In the genomic region with DNA sequence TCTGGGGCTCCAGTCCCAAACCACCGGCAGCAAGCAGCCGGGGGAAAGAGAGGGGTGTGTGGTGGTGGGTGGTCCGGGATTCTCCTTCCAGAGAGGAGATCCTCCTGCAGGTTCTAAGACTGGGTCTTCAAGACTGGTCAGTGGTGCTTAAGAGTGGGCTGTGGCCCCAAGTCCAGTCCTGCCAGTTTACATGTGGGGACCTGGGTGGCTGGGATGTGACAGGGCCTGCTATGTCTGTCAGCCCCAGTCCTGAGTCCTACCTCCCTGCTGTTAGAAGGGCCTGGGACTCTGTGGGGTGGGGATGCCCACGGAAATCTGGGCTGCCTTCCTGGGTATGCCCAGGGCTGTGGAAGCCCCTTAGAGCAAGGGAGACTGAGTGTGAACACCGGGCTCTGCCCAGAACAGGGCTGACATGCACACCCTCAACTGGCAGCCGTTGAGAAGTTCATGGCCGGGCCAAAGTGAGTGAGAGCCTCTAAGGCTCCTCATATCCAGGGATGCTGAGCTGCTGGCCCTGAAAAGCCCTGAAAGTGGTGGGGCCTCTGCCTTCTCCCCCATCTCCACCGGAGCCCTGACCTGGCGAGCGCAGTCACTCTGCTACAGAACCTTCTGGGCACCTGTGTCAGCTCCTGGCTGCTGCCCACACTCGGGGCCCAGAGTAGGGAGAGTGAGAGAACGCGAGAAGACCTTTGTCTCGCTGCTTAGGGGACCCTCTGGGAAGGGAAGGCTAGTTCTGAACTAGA, we compare ENCODE assay signal across 1 cellular context.
TF ChIP-seq lines count a peak whose summit lies in the region.

No MANE protein-coding gene starts in this region.

TF ChIP-seq in GM23338, 12 proteins besides CTCF, POLR2A, EP300 and RAD21 (continued from another document):
- TF ChIP-seq, protein P1, sequence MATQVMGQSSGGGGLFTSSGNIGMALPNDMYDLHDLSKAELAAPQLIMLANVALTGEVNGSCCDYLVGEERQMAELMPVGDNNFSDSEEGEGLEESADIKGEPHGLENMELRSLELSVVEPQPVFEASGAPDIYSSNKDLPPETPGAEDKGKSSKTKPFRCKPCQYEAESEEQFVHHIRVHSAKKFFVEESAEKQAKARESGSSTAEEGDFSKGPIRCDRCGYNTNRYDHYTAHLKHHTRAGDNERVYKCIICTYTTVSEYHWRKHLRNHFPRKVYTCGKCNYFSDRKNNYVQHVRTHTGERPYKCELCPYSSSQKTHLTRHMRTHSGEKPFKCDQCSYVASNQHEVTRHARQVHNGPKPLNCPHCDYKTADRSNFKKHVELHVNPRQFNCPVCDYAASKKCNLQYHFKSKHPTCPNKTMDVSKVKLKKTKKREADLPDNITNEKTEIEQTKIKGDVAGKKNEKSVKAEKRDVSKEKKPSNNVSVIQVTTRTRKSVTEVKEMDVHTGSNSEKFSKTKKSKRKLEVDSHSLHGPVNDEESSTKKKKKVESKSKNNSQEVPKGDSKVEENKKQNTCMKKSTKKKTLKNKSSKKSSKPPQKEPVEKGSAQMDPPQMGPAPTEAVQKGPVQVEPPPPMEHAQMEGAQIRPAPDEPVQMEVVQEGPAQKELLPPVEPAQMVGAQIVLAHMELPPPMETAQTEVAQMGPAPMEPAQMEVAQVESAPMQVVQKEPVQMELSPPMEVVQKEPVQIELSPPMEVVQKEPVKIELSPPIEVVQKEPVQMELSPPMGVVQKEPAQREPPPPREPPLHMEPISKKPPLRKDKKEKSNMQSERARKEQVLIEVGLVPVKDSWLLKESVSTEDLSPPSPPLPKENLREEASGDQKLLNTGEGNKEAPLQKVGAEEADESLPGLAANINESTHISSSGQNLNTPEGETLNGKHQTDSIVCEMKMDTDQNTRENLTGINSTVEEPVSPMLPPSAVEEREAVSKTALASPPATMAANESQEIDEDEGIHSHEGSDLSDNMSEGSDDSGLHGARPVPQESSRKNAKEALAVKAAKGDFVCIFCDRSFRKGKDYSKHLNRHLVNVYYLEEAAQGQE (IDR thresholded peaks at IDR 0.05; ENCODE audit: unreplicated experiment) = no peak
- TF ChIP-seq, protein P2, sequence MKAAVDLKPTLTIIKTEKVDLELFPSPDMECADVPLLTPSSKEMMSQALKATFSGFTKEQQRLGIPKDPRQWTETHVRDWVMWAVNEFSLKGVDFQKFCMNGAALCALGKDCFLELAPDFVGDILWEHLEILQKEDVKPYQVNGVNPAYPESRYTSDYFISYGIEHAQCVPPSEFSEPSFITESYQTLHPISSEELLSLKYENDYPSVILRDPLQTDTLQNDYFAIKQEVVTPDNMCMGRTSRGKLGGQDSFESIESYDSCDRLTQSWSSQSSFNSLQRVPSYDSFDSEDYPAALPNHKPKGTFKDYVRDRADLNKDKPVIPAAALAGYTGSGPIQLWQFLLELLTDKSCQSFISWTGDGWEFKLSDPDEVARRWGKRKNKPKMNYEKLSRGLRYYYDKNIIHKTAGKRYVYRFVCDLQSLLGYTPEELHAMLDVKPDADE (IDR thresholded peaks at IDR 0.05) = no peak
- no peak for TF ChIP-seq NANOG (IDR thresholded peaks at IDR 0.05; ENCODE audit: borderline replicate concordance)
- no peak for TF ChIP-seq ZNF331 (CRISPR knock-in tag; IDR thresholded peaks at IDR 0.05; ENCODE audit: low read depth)
- TF ChIP-seq EZH2 (IDR thresholded peaks at IDR 0.05; ENCODE audit: low read depth, unreplicated experiment) = no peak
- no peak for TF ChIP-seq CREB1 (CRISPR knock-in tag; IDR thresholded peaks at IDR 0.05; ENCODE audit: low read depth)
